19 cellular contexts compared by ENCODE assay signal in genomic region chr13:91747164-91747563, GRCh38.
"Had no signal": no experiment of that assay in that cellular context is flagged by ENCODE, and none has a peak within 500 bp of the region (broad histone marks: within the 10 kb centered on the region; RNA-seq: fewer than 3 reads in every experiment).

No MANE protein-coding gene starts in this region.

- DNase-seq: activated B cell treated with CpG ODN at 0.5 μM for 24 hours; activated CD4-positive, alpha-beta T cell treated with anti-CD3 and anti-CD28 coated beads, Interleukin-2, amount 50 U/mL, for 1 hour; activated CD8-positive, alpha-beta T cell treated with anti-CD3 and anti-CD28 coated beads for 36 hours; activated gamma-delta T cell treated with Interleukin-2 at 50 U/mL for 16 hours; activated naive CD4-positive, alpha-beta T cell treated with anti-CD3 and anti-CD28 coated beads, Interleukin-2, amount 50 U/mL, for 16 hours; activated T-cell treated with anti-CD3 and anti-CD28 coated beads, Interleukin-2, amount 50 U/mL, for 4 hours; amniotic stem cell; brain microvascular endothelial cell; dorsolateral prefrontal cortex; effector memory CD4-positive, alpha-beta T cell; heart right ventricle; left ventricle myocardium inferior; nephron progenitor cell; ovary; spleen; stimulated activated naive CD4-positive, alpha-beta T cell; transverse colon had no signal

- ATAC-seq: activated CD8-positive, alpha-beta T cell treated with anti-CD3 and anti-CD28 coated beads for 36 hours; activated T-cell treated with anti-CD3 and anti-CD28 coated beads, Interleukin-2, amount 50 U/mL, for 4 hours; activated T-helper 17 cell treated with anti-CD3 and anti-CD28 coated beads, Interleukin-2, amount 50 U/mL, for 72 hours; gastroesophageal sphincter; heart right ventricle had no signal
